11 cellular contexts compared by ENCODE assay signal in genomic region chr3:172546105-172546504, GRCh38. TPM values are rescaled to one million over a fixed set of nuclear protein-coding genes. Genes with fewer than 3 reads are reported as not detected.
DNase-seq lines count a peak whose midpoint lies in the region; ATAC-seq, FAIRE-seq and TF ChIP-seq lines count a peak whose summit lies in the region.
"Had no signal": no experiment of that assay in that cellular context is flagged by ENCODE, and none has a peak within 500 bp of the region (broad histone marks: within the 10 kb centered on the region; RNA-seq: fewer than 3 reads in every experiment).

No MANE protein-coding gene starts in this region.

- no peaks in the 10 kb centered on the region for H3K9me3 Mint-ChIP-seq in activated naive CD8-positive, alpha-beta T cell treated with anti-CD3 and anti-CD28 coated beads for 36 hours
- peaks cover 3% of the 10 kb centered on the region for H3K9me3 Mint-ChIP-seq in activated naive CD8-positive, alpha-beta T cell treated with anti-CD3 and anti-CD28 coated beads, Interleukin-2, amount 50 U/mL, for 24 hours
- peaks cover 5% of the 10 kb centered on the region for H3K9me3 Mint-ChIP-seq in activated naive CD8-positive, alpha-beta T cell treated with anti-CD3 and anti-CD28 coated beads, Interleukin-2, amount 10 ng/mL, durations not matched to agents 7 days and 5 days
- peaks cover 5% of the 10 kb centered on the region for H3K9me3 Mint-ChIP-seq in type B pancreatic cell
- H3K9me3 Mint-ChIP-seq: activated T-cell treated with anti-CD3 and anti-CD28 coated beads, Interleukin-2, amount 50 U/mL, for 4 hours had no signal

- H3K4me3 Mint-ChIP-seq in activated naive CD8-positive, alpha-beta T cell treated with anti-CD3 and anti-CD28 coated beads for 36 hours: no peak overlapping the region
- H3K4me3 Mint-ChIP-seq in activated naive CD8-positive, alpha-beta T cell treated with anti-CD3 and anti-CD28 coated beads, Interleukin-2, amount 50 U/mL, for 24 hours: no peak overlapping the region
- peak overlapping the region; percentile 59 for H3K4me3 Mint-ChIP-seq in activated naive CD8-positive, alpha-beta T cell treated with anti-CD3 and anti-CD28 coated beads, Interleukin-2, amount 10 ng/mL, durations not matched to agents 7 days and 5 days
- H3K4me3 Mint-ChIP-seq in type B pancreatic cell: no peak overlapping the region
- H3K4me3 Mint-ChIP-seq: activated T-cell treated with anti-CD3 and anti-CD28 coated beads, Interleukin-2, amount 50 U/mL, for 4 hours; brain had no signal

- FAIRE-seq in RCC 7860 (lab: Jason Lieb, UNC): no peak

- POLR2A ChIA-PET in activated naive CD8-positive, alpha-beta T cell treated with anti-CD3 and anti-CD28 coated beads, Interleukin-2, amount 10 ng/mL, durations not matched to agents 7 days and 5 days (lab: Charles Lee): interaction anchor here (1.1 to 2.9 kb wide), 3 partner anchors 15 to 34 kb away, joined by 4 to 14 read pairs (median 9); partner anchors contain the start of gene TNFSF10

- intact Hi-C loops in left colon (cut with DNase I, micrococcal nuclease): no loop called here

- H3K4me1 Mint-ChIP-seq in activated naive CD8-positive, alpha-beta T cell treated with anti-CD3 and anti-CD28 coated beads for 36 hours: peaks cover 23% of the 10 kb centered on the region
- H3K4me1 Mint-ChIP-seq in activated naive CD8-positive, alpha-beta T cell treated with anti-CD3 and anti-CD28 coated beads, Interleukin-2, amount 50 U/mL, for 24 hours: peaks cover 47% of the 10 kb centered on the region
- H3K4me1 Mint-ChIP-seq in activated naive CD8-positive, alpha-beta T cell treated with anti-CD3 and anti-CD28 coated beads, Interleukin-2, amount 10 ng/mL, durations not matched to agents 7 days and 5 days: peaks cover 42% of the 10 kb centered on the region
- H3K4me1 Mint-ChIP-seq in type B pancreatic cell (ENCODE audit: unreplicated experiment): peaks cover 11% of the 10 kb centered on the region
- H3K4me1 Mint-ChIP-seq: brain had no signal

- peak overlapping the region; percentile 54 for H3K27ac Mint-ChIP-seq in activated naive CD8-positive, alpha-beta T cell treated with anti-CD3 and anti-CD28 coated beads for 36 hours
- no peak overlapping the region for H3K27ac Mint-ChIP-seq in activated naive CD8-positive, alpha-beta T cell treated with anti-CD3 and anti-CD28 coated beads, Interleukin-2, amount 50 U/mL, for 24 hours
- H3K27ac Mint-ChIP-seq in activated naive CD8-positive, alpha-beta T cell treated with anti-CD3 and anti-CD28 coated beads, Interleukin-2, amount 10 ng/mL, durations not matched to agents 7 days and 5 days: peak overlapping the region; percentile 92
- peak overlapping the region; percentile 76 for H3K27ac Mint-ChIP-seq in type B pancreatic cell

- ATAC-seq in activated naive CD8-positive, alpha-beta T cell treated with anti-CD3 and anti-CD28 coated beads, Interleukin-2, amount 50 U/mL, for 24 hours: no peak
- no peak for ATAC-seq in activated naive CD8-positive, alpha-beta T cell treated with anti-CD3 and anti-CD28 coated beads, Interleukin-2, amount 10 ng/mL, durations not matched to agents 7 days and 5 days (ENCODE audit: low read depth)
- peak; percentile 64 for ATAC-seq in left colon
- ATAC-seq: activated T-cell treated with anti-CD3 and anti-CD28 coated beads, Interleukin-2, amount 50 U/mL, for 4 hours had no signal

- no peaks in the 10 kb centered on the region for H3K27me3 Mint-ChIP-seq in activated naive CD8-positive, alpha-beta T cell treated with anti-CD3 and anti-CD28 coated beads for 36 hours
- H3K27me3 Mint-ChIP-seq in activated naive CD8-positive, alpha-beta T cell treated with anti-CD3 and anti-CD28 coated beads, Interleukin-2, amount 50 U/mL, for 24 hours: no peaks in the 10 kb centered on the region
- H3K27me3 Mint-ChIP-seq in activated naive CD8-positive, alpha-beta T cell treated with anti-CD3 and anti-CD28 coated beads, Interleukin-2, amount 10 ng/mL, durations not matched to agents 7 days and 5 days: no peaks in the 10 kb centered on the region
- H3K27me3 Mint-ChIP-seq in type B pancreatic cell: no peaks in the 10 kb centered on the region

- no peak for DNase-seq in activated naive CD8-positive, alpha-beta T cell treated with anti-CD3 and anti-CD28 coated beads for 36 hours
- no peak for DNase-seq in activated naive CD8-positive, alpha-beta T cell treated with anti-CD3 and anti-CD28 coated beads, Interleukin-2, amount 50 U/mL, for 24 hours
- DNase-seq in activated naive CD8-positive, alpha-beta T cell treated with anti-CD3 and anti-CD28 coated beads, Interleukin-2, amount 10 ng/mL, durations not matched to agents 7 days and 5 days: no peak
- no peak for DNase-seq in left colon
- no peak for DNase-seq in type B pancreatic cell (ENCODE audit: extremely low spot score, unreplicated experiment)
- no peak for DNase-seq in HuH-7 (ENCODE audit: low spot score)
- no peak for DNase-seq in NCI-H82 (lab: John Stamatoyannopoulos, UW)
- no peak for DNase-seq in RCC 7860 (ENCODE audit: low spot score)
- DNase-seq: activated T-cell treated with anti-CD3 and anti-CD28 coated beads, Interleukin-2, amount 50 U/mL, for 4 hours; NCI-H1092 treated with DMSO at 0.1 percent for 48 hours had no signal

- TF ChIP-seq CTCF in type B pancreatic cell (conservative IDR thresholded peaks at IDR 0.05): no peak

- H3K36me3 Mint-ChIP-seq in activated naive CD8-positive, alpha-beta T cell treated with anti-CD3 and anti-CD28 coated beads for 36 hours: peaks cover 3% of the 10 kb centered on the region
- no peaks in the 10 kb centered on the region for H3K36me3 Mint-ChIP-seq in activated naive CD8-positive, alpha-beta T cell treated with anti-CD3 and anti-CD28 coated beads, Interleukin-2, amount 50 U/mL, for 24 hours (ENCODE audit: low read depth)
- H3K36me3 Mint-ChIP-seq in activated naive CD8-positive, alpha-beta T cell treated with anti-CD3 and anti-CD28 coated beads, Interleukin-2, amount 10 ng/mL, durations not matched to agents 7 days and 5 days: peaks cover 13% of the 10 kb centered on the region
- H3K36me3 Mint-ChIP-seq in type B pancreatic cell: no peaks in the 10 kb centered on the region
- H3K36me3 Mint-ChIP-seq: brain had no signal

RNA-seq across cellular contexts. Expression of gene TNFSF10, which starts 22.9 kb away (rescaled TPM):
- total RNA-seq in activated naive CD8-positive, alpha-beta T cell treated with anti-CD3 and anti-CD28 coated beads for 36 hours: 10 to 100 TPM; 52.4 to 55.2 TPM
- total RNA-seq in activated naive CD8-positive, alpha-beta T cell treated with anti-CD3 and anti-CD28 coated beads, Interleukin-2, amount 10 ng/mL, durations not matched to agents 7 days and 5 days: 100 to 1,000 TPM; 151 to 159 TPM
- total RNA-seq in left colon: 100 to 1,000 TPM in 1 of 2 donors, 10 to 100 TPM in 1; 94.2 to 136 TPM
- total RNA-seq in type B pancreatic cell (ENCODE audit: low replicate concordance): 48.1 and 77.3 TPM in 2 replicates
